ENCODE assay signal across 6 cellular contexts in the genomic region with DNA sequence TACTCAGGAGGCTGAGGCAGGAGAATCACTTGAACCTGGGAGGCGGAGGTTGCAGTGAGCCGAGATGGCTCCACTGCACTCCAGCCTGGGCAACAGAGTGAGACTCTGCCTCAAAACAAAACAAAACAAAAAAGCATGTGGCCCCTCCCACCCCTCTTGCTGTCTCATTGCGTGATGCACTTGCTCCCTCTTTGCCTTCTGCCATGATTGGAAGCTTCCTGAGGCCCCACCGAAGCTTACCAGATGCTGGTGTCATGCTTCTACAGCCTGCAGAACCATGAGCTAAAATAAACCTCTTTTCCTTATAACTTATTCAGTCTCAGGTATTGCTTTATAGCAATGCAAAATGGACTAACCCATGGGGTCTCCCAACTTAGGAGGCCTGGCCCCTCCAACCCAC. TPM values are rescaled to one million over a fixed set of nuclear protein-coding genes. Genes with fewer than 3 reads are reported as not detected.
"Had no signal": no experiment of that assay in that cellular context is flagged by ENCODE, and none has a peak within 500 bp of the region (broad histone marks: within the 10 kb centered on the region; RNA-seq: fewer than 3 reads in every experiment).

No MANE protein-coding gene starts in this region.

RNA-seq across cellular contexts. Expression of a gene that starts 26.8 kb away (rescaled TPM):
- total RNA-seq: OCI-LY7, RPMI7951, SJCRH30, SJSA1, SK-MEL-5 had no signal
- polyA plus RNA-seq: SK-N-SH had no signal
